In the genomic region with DNA sequence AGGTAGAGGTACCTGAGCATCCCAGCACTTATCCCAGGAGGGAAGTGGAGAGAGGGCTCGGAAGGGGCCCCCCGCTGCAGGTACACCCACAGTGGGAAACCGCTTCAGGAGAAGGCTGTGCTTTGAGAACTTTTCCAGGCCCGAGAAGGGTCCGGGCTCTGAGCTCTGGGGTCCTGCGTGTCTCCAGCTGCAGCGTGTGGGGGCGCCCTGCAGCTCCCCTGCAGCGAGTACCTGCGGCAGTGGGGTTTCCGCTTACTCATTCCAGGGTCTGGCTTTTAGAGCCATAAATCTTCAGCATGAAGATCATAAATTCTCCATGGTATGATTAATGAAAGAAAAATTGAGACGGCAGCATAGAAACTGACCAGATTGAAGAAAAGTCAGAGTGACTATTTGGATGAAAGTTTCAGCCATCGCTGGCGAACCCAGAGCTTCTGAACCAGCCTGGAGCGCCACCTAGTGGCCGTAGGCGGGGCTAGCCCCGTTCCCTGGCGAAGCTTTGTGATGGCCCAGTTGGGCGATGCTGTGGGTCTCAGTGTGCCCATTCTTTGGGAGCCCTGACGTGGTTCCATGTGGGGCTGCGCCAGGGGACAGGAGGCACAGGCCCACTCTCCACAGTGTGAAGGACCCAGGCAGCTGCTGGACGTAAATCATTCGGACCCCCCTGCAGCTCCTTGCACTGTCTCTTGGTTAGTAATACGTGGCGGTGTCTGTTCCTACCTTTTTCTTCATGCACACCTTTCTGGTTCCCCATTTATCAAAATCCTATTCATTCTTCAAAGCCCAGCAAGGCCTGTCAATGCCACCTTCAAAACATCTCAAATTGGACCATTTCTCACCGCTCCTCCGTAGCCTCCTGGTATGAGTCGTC, we compare ENCODE assay signal across 8 cellular contexts.
DNase-seq lines count a peak whose midpoint lies in the region; ATAC-seq, FAIRE-seq and TF ChIP-seq lines count a peak whose summit lies in the region.

No MANE protein-coding gene starts in this region.

- in situ Hi-C loops in ACHN (cut with HindIII; ENCODE audit: low pct_ligation_motif_present, low pct_unique_long_range_greater_than_20kb, low sequenced_read_pairs): loop anchor here (10.0 to 25.0 kb wide), 2 partner anchors 138 to 201 kb away; a partner anchor contains a TSS

- H3K36me3 ChIP-seq in bronchial epithelial cell (ENCODE audit: control insufficient read depth, insufficient read depth, low read length): no peaks in the 10 kb centered on the region

- H3K4me3 ChIP-seq in bronchial epithelial cell (ENCODE audit: low read depth, low read length): no peak overlapping the region

- DNase-seq in ACHN (peak; percentile 80), GM18507 (ENCODE audit: extremely low spot score, insufficient read length, low read depth) (peak; percentile 64), NCI-H146 (lab: John Stamatoyannopoulos, UW) (peak; percentile 56), bronchial epithelial cell (ENCODE audit: low read depth) (peak; percentile 31), kidney glomerular epithelial cell (lab: John Stamatoyannopoulos, UW) (peak; percentile 17)
- peak; percentile 44 for DNase-seq in stimulated activated CD4-positive, alpha-beta T cell treated with anti-CD3 and anti-CD28 coated beads, Interleukin-2, amount 100 ng/mL, for 4 hours (ENCODE audit: low read depth)

- H3K27me3 ChIP-seq in bronchial epithelial cell (ENCODE audit: control insufficient read depth, insufficient read depth, low read length): no peaks in the 10 kb centered on the region

- peak; percentile 99 for TF ChIP-seq CTCF in bronchial epithelial cell (IDR thresholded peaks at IDR 0.05; ENCODE audit: insufficient read depth, low read length, severe bottlenecking)

- ATAC-seq in activated CD4-positive, CD25-positive, alpha-beta regulatory T cell treated with anti-CD3 and anti-CD28 coated beads, Interleukin-2, amount 50 U/mL, for 24 hours: peak; percentile 41 to 44
- ATAC-seq in GM21447 (IDR thresholded peaks at IDR 0.05; ENCODE audit: unreplicated experiment): no peak

- peak; percentile 80 for FAIRE-seq in GM18507 (lab: Jason Lieb, UNC)
- peak; percentile 89 for FAIRE-seq in bronchial epithelial cell (lab: Jason Lieb, UNC)

Comparison
In these comparisons a context has a peak if more than half of its experiments do, and no peak if none do; other contexts are left out.
1. DNase-seq: peak in every context shown above with its lines; median percentile 80 in ACHN; 64 in GM18507; 56 in NCI-H146; 44 in stimulated activated CD4-positive, alpha-beta T cell treated with anti-CD3 and anti-CD28 coated beads, Interleukin-2, amount 100 ng/mL, for 4 hours; 31 in bronchial epithelial cell; 17 in kidney glomerular epithelial cell.